In genomic region chr2:229447227-229447626, GRCh38 we compare ENCODE assay signal across 15 cellular contexts.
DNase-seq lines count a peak whose midpoint lies in the region; ATAC-seq and TF ChIP-seq lines count a peak whose summit lies in the region.
"Had no signal": no experiment of that assay in that cellular context is flagged by ENCODE, and none has a peak within 500 bp of the region (broad histone marks: within the 10 kb centered on the region; RNA-seq: fewer than 3 reads in every experiment).

No MANE protein-coding gene starts in this region.

- peaks cover 8 to 35% of the 10 kb centered on the region in 2 donors for H3K4me1 ChIP-seq in ascending aorta
- peaks cover 0 to 4% of the 10 kb centered on the region in 2 donors for H3K4me1 ChIP-seq in neuronal stem cell (ENCODE audit: control insufficient read depth in 2 of 2, insufficient read depth in 1 of 2, low read depth in 1 of 2, low read length in 2 of 2)
- H3K4me1 ChIP-seq in thoracic aorta (ENCODE audit: control insufficient read depth in 1 of 2, low read depth in 2 of 2): peaks cover 21 to 43% of the 10 kb centered on the region in 2 donors
- H3K4me1 ChIP-seq: Caco-2, HAP-1 had no signal

- no peak overlapping the region for H2BK15ac ChIP-seq in neuronal stem cell (ENCODE audit: low read length)

- TF ChIP-seq CTCF in ascending aorta (IDR thresholded peaks at IDR 0.05): no peak
- no peak for TF ChIP-seq CTCF in thoracic aorta (IDR thresholded peaks at IDR 0.05)
- TF ChIP-seq CTCF in brain microvascular endothelial cell (IDR thresholded peaks at IDR 0.05; ENCODE audit: low read depth, low read length, missing control alignments): no peak

- H4K8ac ChIP-seq in neuronal stem cell (ENCODE audit: low read depth, low read length): no peak overlapping the region

- H3K36me3 Mint-ChIP-seq in activated CD4-positive, alpha-beta T cell treated with anti-CD3 and anti-CD28 coated beads for 36 hours (ENCODE audit: low read depth): no peaks in the 10 kb centered on the region

- peak overlapping the region; percentile 97 to 98 for H3K27ac ChIP-seq in ascending aorta
- no peak overlapping the region for H3K27ac ChIP-seq in neuronal stem cell (replicated peaks; ENCODE audit: low read length)
- peak overlapping the region; percentile 95 to 98 for H3K27ac ChIP-seq in thoracic aorta
- H3K27ac ChIP-seq in brain microvascular endothelial cell: no peak overlapping the region
- H3K27ac ChIP-seq: C4-2B had no signal

- H3K9ac ChIP-seq in neuronal stem cell (ENCODE audit: low read depth, low read length, poor library complexity): peak overlapping the region; percentile 15
- H3K9ac ChIP-seq: GM23248 had no signal

- WGBS in neuronal stem cell (ENCODE audit: extremely low coverage in 2 of 2, insufficient read length in 2 of 2, insufficient replicate concordance in 1 of 2), 2 donors: no CpG with 5 or more reads among the region's 12 CpGs

- no peak overlapping the region for H3K4me2 ChIP-seq in neuronal stem cell (ENCODE audit: insufficient read depth, low read length, poor library complexity, severe bottlenecking)

- H3K9me3 ChIP-seq in ascending aorta (no peaks in the 10 kb centered on the region), neuronal stem cell (replicated peaks in 1 of 2; ENCODE audit: control insufficient read depth in 2 of 2, insufficient read depth in 1 of 2, low read depth in 1 of 2, low read length in 2 of 2) (no peaks in the 10 kb centered on the region), thoracic aorta (no peaks in the 10 kb centered on the region)
- H3K9me3 ChIP-seq: Caco-2, HAP-1 had no signal

- H2BK12ac ChIP-seq in neuronal stem cell (ENCODE audit: low read length): no peak overlapping the region

- H2AK5ac ChIP-seq in neuronal stem cell (ENCODE audit: low read depth, low read length): no peak overlapping the region

- H3K4me3 ChIP-seq in ascending aorta (no peak overlapping the region), neuronal stem cell (ENCODE audit: low read length in 2 of 2) (peak overlapping the region in 1 of 2 donors; percentile 46), thoracic aorta (no peak overlapping the region), brain microvascular endothelial cell (ENCODE audit: low read depth, low read length) (no peak overlapping the region)
- H3K4me3 ChIP-seq: GM23248, HAP-1 had no signal

- no peak overlapping the region for H3K4me3 Mint-ChIP-seq in activated CD4-positive, alpha-beta T cell treated with anti-CD3 and anti-CD28 coated beads for 36 hours
- H3K4me3 Mint-ChIP-seq: CD4-positive, alpha-beta T cell had no signal

- no peak overlapping the region for H2BK120ac ChIP-seq in neuronal stem cell (ENCODE audit: low read depth, low read length)

- H3K4me1 Mint-ChIP-seq in activated CD4-positive, alpha-beta T cell treated with anti-CD3 and anti-CD28 coated beads for 36 hours: no peaks in the 10 kb centered on the region

- H3K27me3 ChIP-seq in ascending aorta: no peaks in the 10 kb centered on the region
- no peaks in the 10 kb centered on the region for H3K27me3 ChIP-seq in neuronal stem cell (ENCODE audit: control insufficient read depth in 3 of 3, insufficient read depth in 3 of 3, low read depth in 1 of 3, low read length in 3 of 3)
- no peaks in the 10 kb centered on the region for H3K27me3 ChIP-seq in thoracic aorta (replicated peaks; ENCODE audit: insufficient read depth)
- H3K27me3 ChIP-seq in brain microvascular endothelial cell (replicated peaks): no peaks in the 10 kb centered on the region

- H3K36me3 ChIP-seq in ascending aorta (no peaks in the 10 kb centered on the region), neuronal stem cell (replicated peaks in 1 of 2; ENCODE audit: control insufficient read depth in 2 of 2, insufficient read depth in 2 of 2, low read length in 2 of 2) (no peaks in the 10 kb centered on the region), thoracic aorta (no peaks in the 10 kb centered on the region), brain microvascular endothelial cell (replicated peaks) (no peaks in the 10 kb centered on the region)
- H3K36me3 ChIP-seq: HAP-1 had no signal

- no peaks in the 10 kb centered on the region for H3K27me3 Mint-ChIP-seq in activated CD4-positive, alpha-beta T cell treated with anti-CD3 and anti-CD28 coated beads for 36 hours

- H3K79me1 ChIP-seq in neuronal stem cell (ENCODE audit: low read depth, low read length): no peaks in the 10 kb centered on the region

- no peak overlapping the region for H3K18ac ChIP-seq in neuronal stem cell (ENCODE audit: low read length)

- intact Hi-C loops in ascending aorta (cut with DNase I): loop anchor here (5.0 to 10.0 kb wide), 3 partner anchors 175 to 312 kb away; partner anchors contain the start of gene PID1
- intact Hi-C loops in activated CD4-positive, alpha-beta T cell treated with anti-CD3 and anti-CD28 coated beads for 36 hours (cut with DNase I, micrococcal nuclease): no loop called here

- DNase-seq in ascending aorta (ENCODE audit: low spot score in 2 of 2): no peak
- DNase-seq in neuronal stem cell (ENCODE audit: low spot score): no peak
- DNase-seq in thoracic aorta (ENCODE audit: low spot score): no peak
- DNase-seq in brain microvascular endothelial cell: no peak
- DNase-seq in activated CD4-positive, alpha-beta T cell treated with anti-CD3 and anti-CD28 coated beads for 36 hours: no peak
- DNase-seq in foreskin melanocyte: no peak
- DNase-seq: AML-193; Caco-2; CD4-positive, alpha-beta T cell; DMS153; DMS79; GDM1; GM23248 had no signal

- in situ Hi-C loops in brain microvascular endothelial cell (cut with HindIII; ENCODE audit: low pct_ligation_motif_present, low sequenced_read_pairs): no loop called here

- no peaks in the 10 kb centered on the region for H3K9me3 Mint-ChIP-seq in activated CD4-positive, alpha-beta T cell treated with anti-CD3 and anti-CD28 coated beads for 36 hours (ENCODE audit: low read depth)

- ATAC-seq in thoracic aorta (ENCODE audit: insufficient number of reproducible peaks, low FRiP score, low read depth): no peak
- no peak for ATAC-seq in activated CD4-positive, alpha-beta T cell treated with anti-CD3 and anti-CD28 coated beads for 36 hours

- CTCF ChIA-PET in activated CD4-positive, alpha-beta T cell treated with anti-CD3 and anti-CD28 coated beads for 36 hours (lab: Charles Lee): no interaction called here

- POLR2A ChIA-PET in activated CD4-positive, alpha-beta T cell treated with anti-CD3 and anti-CD28 coated beads for 36 hours (lab: Charles Lee): no interaction called here

- H3K27ac Mint-ChIP-seq in activated CD4-positive, alpha-beta T cell treated with anti-CD3 and anti-CD28 coated beads for 36 hours: no peak overlapping the region
- H3K27ac Mint-ChIP-seq: CD4-positive, alpha-beta T cell had no signal

- no peak overlapping the region for H3K23ac ChIP-seq in neuronal stem cell (ENCODE audit: low read depth, low read length, poor library complexity)

- no peak overlapping the region for H3K4ac ChIP-seq in neuronal stem cell (ENCODE audit: low read length)

- no peak overlapping the region for H4K91ac ChIP-seq in neuronal stem cell (ENCODE audit: low read depth, low read length, poor library complexity)

- no peak overlapping the region for H2AFZ ChIP-seq in neuronal stem cell (ENCODE audit: low read length)
- H2AFZ ChIP-seq: GM23248 had no signal

- H2BK5ac ChIP-seq in neuronal stem cell (ENCODE audit: low read length): no peak overlapping the region

- no peak overlapping the region for H3K14ac ChIP-seq in neuronal stem cell (ENCODE audit: low read length)

Comparison
In these comparisons a context has a peak if more than half of its experiments do, and no peak if none do; other contexts are left out.
1. H3K27ac ChIP-seq: peak in ascending aorta (2 of 2) and thoracic aorta (2 of 2); none in neuronal stem cell (single experiment) and brain microvascular endothelial cell (single experiment).